20 cellular contexts compared by ENCODE assay signal in the genomic region with DNA sequence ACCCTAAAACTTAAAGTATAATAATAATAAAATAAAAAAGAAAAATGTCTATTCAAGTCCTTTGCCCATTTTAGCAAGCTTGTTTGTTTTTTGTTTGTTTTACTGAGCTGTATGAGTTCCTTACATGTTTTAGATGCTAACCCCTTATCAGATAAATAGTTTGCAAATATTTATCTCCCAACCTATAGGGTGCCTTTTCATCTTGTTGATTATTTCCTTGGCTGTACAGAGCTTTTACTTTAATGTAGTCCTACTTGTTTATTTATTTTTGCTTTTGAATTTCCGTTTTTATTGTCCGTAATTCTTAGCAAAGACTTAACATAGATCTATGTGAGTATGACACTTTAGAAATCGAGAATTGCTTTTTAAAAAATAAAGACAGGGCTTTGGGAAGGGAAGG. TPM values are rescaled to one million over a fixed set of nuclear protein-coding genes. Genes with fewer than 3 reads are reported as not detected.
"Had no signal": no experiment of that assay in that cellular context is flagged by ENCODE, and none has a peak within 500 bp of the region (broad histone marks: within the 10 kb centered on the region; RNA-seq: fewer than 3 reads in every experiment).

No MANE protein-coding gene starts in this region.

- DNase-seq: activated CD4-positive, alpha-beta T cell treated with anti-CD3 and anti-CD28 coated beads for 48 hours; activated naive CD4-positive, alpha-beta T cell treated with anti-CD3 and anti-CD28 coated beads, Interleukin-2, amount 50 U/mL, for 16 hours; body of pancreas; cerebellar nuclear complex; esophagus squamous epithelium; foreskin keratinocyte; midbrain; naive B cell; SJCRH30; spleen; stimulated activated CD4-positive, alpha-beta T cell treated with anti-CD3 and anti-CD28 coated beads, Interleukin-1b, Interleukin-23, amount 100 ng/mL, for 48 hours; stimulated activated naive B cell treated with anti-CD40 and anti-IgM and Interleukin-4, amounts not matched to agents 10 μg/mL and 1 μg/mL and 100 μg/mL, for 72 hours; substantia nigra; SW 1271; T-helper 9 cell; WERI-Rb-1 had no signal

- H3K27me3 ChIP-seq: body of pancreas, esophagus squamous epithelium, foreskin keratinocyte, heart left ventricle, neutrophil, SJCRH30, spleen, transverse colon had no signal

- H3K4me3 ChIP-seq: body of pancreas, SJCRH30, transverse colon had no signal

- H3K27ac ChIP-seq: body of pancreas, esophagus squamous epithelium, foreskin keratinocyte, neutrophil, SJCRH30, spleen, WERI-Rb-1 had no signal

- H3K36me3 ChIP-seq: esophagus squamous epithelium, heart left ventricle, neutrophil, spleen, transverse colon, WERI-Rb-1 had no signal

- H3K9me3 ChIP-seq: body of pancreas, esophagus squamous epithelium, heart left ventricle, neutrophil, SJCRH30, spleen, transverse colon had no signal

RNA-seq across cellular contexts. Expression of gene PXDN, which starts 17.8 kb away (rescaled TPM):
- total RNA-seq: activated T-helper 17 cell treated with anti-CD3 and anti-CD28 coated beads, Interleukin-2, amount 50 U/mL, for 72 hours had no signal
